ENCODE assay signal across 31 cellular contexts in the genomic region with DNA sequence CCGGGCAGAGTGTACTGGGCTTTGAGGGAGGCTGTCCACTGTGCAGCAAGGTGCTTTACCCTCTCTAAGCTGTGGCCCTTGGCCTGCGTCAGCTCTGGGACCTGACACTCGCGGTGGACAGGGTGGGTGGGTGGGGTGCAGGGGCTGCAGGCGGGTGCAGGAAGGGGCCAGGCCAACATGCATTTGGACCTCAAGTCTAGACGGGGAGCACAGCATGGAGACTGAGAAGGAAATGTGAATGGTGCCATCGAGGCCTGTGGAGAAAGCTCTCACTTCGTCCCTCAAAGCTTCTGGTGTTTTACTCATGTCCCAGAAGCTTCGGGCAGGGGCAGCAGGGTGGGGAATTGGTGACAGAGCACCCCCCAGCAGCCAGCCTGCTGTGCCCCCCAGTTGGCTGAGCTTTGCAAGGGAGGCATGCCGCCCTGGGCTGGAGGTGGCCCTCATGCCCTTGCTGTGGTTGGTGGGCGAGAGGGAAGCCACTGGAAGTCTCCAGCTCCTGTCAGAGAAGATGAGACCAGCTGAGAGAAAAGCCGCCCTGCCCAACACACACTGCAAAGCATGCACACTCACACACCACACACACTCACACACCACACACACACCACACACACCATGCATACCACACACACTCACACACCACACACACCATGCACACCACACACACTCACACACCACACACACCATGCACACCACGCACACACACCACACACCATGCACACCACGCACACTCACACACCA. TPM values are rescaled to one million over a fixed set of nuclear protein-coding genes. Genes with fewer than 3 reads are reported as not detected.
"Had no signal": no experiment of that assay in that cellular context is flagged by ENCODE, and none has a peak within 500 bp of the region (broad histone marks: within the 10 kb centered on the region; RNA-seq: fewer than 3 reads in every experiment).

No MANE protein-coding gene starts in this region.

- H3K27me3 Mint-ChIP-seq: activated B cell treated with CpG ODN at 0.5 μM for 24 hours; activated T-helper 17 cell treated with anti-CD3 and anti-CD28 coated beads, Interleukin-2, amount 50 U/mL, for 72 hours; naive thymus-derived CD8-positive, alpha-beta T cell had no signal

- H3K4me2 ChIP-seq: smooth muscle cell had no signal

- H3K36me3 Mint-ChIP-seq: activated naive CD4-positive, alpha-beta T cell treated with anti-CD3 and anti-CD28 coated beads, Interleukin-2, amount 50 U/mL, for 72 hours; immature natural killer cell; memory B cell; naive thymus-derived CD8-positive, alpha-beta T cell; stimulated activated naive B cell treated with anti-CD40 and anti-IgM and Interleukin-4, amounts not matched to agents 10 μg/mL and 1 μg/mL and 100 μg/mL, for 72 hours had no signal

- ATAC-seq: activated naive CD4-positive, alpha-beta T cell treated with anti-CD3 and anti-CD28 coated beads, Interleukin-2, amount 50 U/mL, for 72 hours; activated T-cell treated with anti-CD3 and anti-CD28 coated beads, Interleukin-2, amount 50 U/mL, for 4 hours; activated T-helper 17 cell treated with anti-CD3 and anti-CD28 coated beads, Interleukin-2, amount 50 U/mL, for 72 hours; foreskin keratinocyte; heart left ventricle; naive thymus-derived CD8-positive, alpha-beta T cell; psoas muscle; stimulated activated naive B cell treated with anti-CD40 and anti-IgM and Interleukin-4, amounts not matched to agents 10 μg/mL and 1 μg/mL and 100 μg/mL, for 72 hours had no signal

- H3K4me3 Mint-ChIP-seq: activated B cell treated with CpG ODN at 0.5 μM for 24 hours; activated T-cell treated with anti-CD3 and anti-CD28 coated beads, Interleukin-2, amount 50 U/mL, for 4 hours; activated T-helper 17 cell treated with anti-CD3 and anti-CD28 coated beads, Interleukin-2, amount 50 U/mL, for 72 hours; dendritic cell treated with granulocyte-macrophage colony-stimulating factor and Interleukin-4, amounts not matched to agents 40 ng/mL and 50 ng/mL, for 4 days; immature natural killer cell; memory B cell; naive thymus-derived CD8-positive, alpha-beta T cell; neural crest cell; stimulated activated naive B cell treated with anti-CD40 and anti-IgM and Interleukin-4, amounts not matched to agents 10 μg/mL and 1 μg/mL and 100 μg/mL, for 72 hours; T-helper 2 cell treated with Interferon-gamma antibody and Interleukin-4, amounts not matched to agents 5 μg/mL and 100 μg/mL, for 36 hours had no signal

- H3K27ac ChIP-seq: adrenal gland, body of pancreas, esophagus muscularis mucosa, foreskin keratinocyte, heart left ventricle, parathyroid adenoma, psoas muscle, stomach, thyroid gland, upper lobe of left lung had no signal

- H3K27me3 ChIP-seq: adrenal gland, body of pancreas, esophagus muscularis mucosa, foreskin keratinocyte, thyroid gland, upper lobe of left lung had no signal

- H3K36me3 ChIP-seq: adrenal gland, esophagus muscularis mucosa, heart left ventricle, stomach, thyroid gland, upper lobe of left lung had no signal

- H3K79me2 ChIP-seq: parathyroid adenoma had no signal

- H3K9me3 Mint-ChIP-seq: activated B cell treated with CpG ODN at 0.5 μM for 24 hours; activated naive CD4-positive, alpha-beta T cell treated with anti-CD3 and anti-CD28 coated beads, Interleukin-2, amount 50 U/mL, for 72 hours; activated T-cell treated with anti-CD3 and anti-CD28 coated beads, Interleukin-2, amount 50 U/mL, for 4 hours; activated T-helper 17 cell treated with anti-CD3 and anti-CD28 coated beads, Interleukin-2, amount 50 U/mL, for 72 hours; dendritic cell treated with granulocyte-macrophage colony-stimulating factor and Interleukin-4, amounts not matched to agents 40 ng/mL and 50 ng/mL, for 4 days; immature natural killer cell; memory B cell; naive thymus-derived CD8-positive, alpha-beta T cell; neural crest cell; stimulated activated naive B cell treated with anti-CD40 and anti-IgM and Interleukin-4, amounts not matched to agents 10 μg/mL and 1 μg/mL and 100 μg/mL, for 72 hours; T-helper 2 cell treated with Interferon-gamma antibody and Interleukin-4, amounts not matched to agents 5 μg/mL and 100 μg/mL, for 36 hours had no signal

- H2AFZ ChIP-seq: parathyroid adenoma had no signal

- H3K4me3 ChIP-seq: adrenal gland, body of pancreas, esophagus muscularis mucosa, heart left ventricle, psoas muscle, smooth muscle cell, stomach, thyroid gland, upper lobe of left lung had no signal

- H3K9ac ChIP-seq: parathyroid adenoma had no signal

- H3K9me3 ChIP-seq: adrenal gland, body of pancreas, esophagus muscularis mucosa, heart left ventricle, psoas muscle, stomach, thyroid gland, upper lobe of left lung had no signal

- H3K4me1 Mint-ChIP-seq: activated B cell treated with CpG ODN at 0.5 μM for 24 hours; immature natural killer cell; memory B cell; naive thymus-derived CD8-positive, alpha-beta T cell; neural crest cell; stimulated activated naive B cell treated with anti-CD40 and anti-IgM and Interleukin-4, amounts not matched to agents 10 μg/mL and 1 μg/mL and 100 μg/mL, for 72 hours had no signal

- H3K27ac Mint-ChIP-seq: activated B cell treated with CpG ODN at 0.5 μM for 24 hours; activated naive CD4-positive, alpha-beta T cell treated with anti-CD3 and anti-CD28 coated beads, Interleukin-2, amount 50 U/mL, for 72 hours; activated T-helper 17 cell treated with anti-CD3 and anti-CD28 coated beads, Interleukin-2, amount 50 U/mL, for 72 hours; dendritic cell treated with granulocyte-macrophage colony-stimulating factor and Interleukin-4, amounts not matched to agents 40 ng/mL and 50 ng/mL, for 4 days; immature natural killer cell; memory B cell; naive thymus-derived CD8-positive, alpha-beta T cell; stimulated activated naive B cell treated with anti-CD40 and anti-IgM and Interleukin-4, amounts not matched to agents 10 μg/mL and 1 μg/mL and 100 μg/mL, for 72 hours; T-helper 2 cell treated with Interferon-gamma antibody and Interleukin-4, amounts not matched to agents 5 μg/mL and 100 μg/mL, for 36 hours had no signal

- H3K4me1 ChIP-seq: adrenal gland, body of pancreas, esophagus muscularis mucosa, foreskin keratinocyte, heart left ventricle, parathyroid adenoma, psoas muscle, stomach, thyroid gland, upper lobe of left lung had no signal

- DNase-seq: activated B cell treated with CpG ODN at 0.5 μM for 24 hours; activated CD4-positive, alpha-beta T cell treated with anti-CD3 and anti-CD28 coated beads, Interleukin-2, amount 50 U/mL, for 1 hour; activated gamma-delta T cell treated with Interleukin-2 at 50 U/mL for 16 hours; activated T-cell treated with anti-CD3 and anti-CD28 coated beads, Interleukin-2, amount 50 U/mL, for 4 hours; aorta; foreskin keratinocyte; heart left ventricle; hypothalamus; immature natural killer cell; naive thymus-derived CD8-positive, alpha-beta T cell; nucleus accumbens; psoas muscle; stimulated activated CD4-positive, alpha-beta T cell treated with anti-CD3 and anti-CD28 coated beads, Interleukin-15, amount 100 ng/mL, for 24 hours; stimulated activated CD4-positive, alpha-beta T cell treated with anti-CD3 and anti-CD28 coated beads, Interleukin-2, amount 100 ng/mL, for 24 hours; stimulated activated naive B cell treated with anti-CD40 and anti-IgM and Interleukin-4, amounts not matched to agents 10 μg/mL and 1 μg/mL and 100 μg/mL, for 72 hours; stomach; T-helper 1 cell; thyroid gland had no signal

RNA-seq across cellular contexts. Expression of gene PNMA6E, which starts 12.3 kb away (rescaled TPM):
- total RNA-seq: activated B cell treated with CpG ODN at 0.5 μM for 24 hours; activated naive CD4-positive, alpha-beta T cell treated with anti-CD3 and anti-CD28 coated beads, Interleukin-2, amount 50 U/mL, for 72 hours; activated T-cell treated with anti-CD3 and anti-CD28 coated beads, Interleukin-2, amount 50 U/mL, for 4 hours; activated T-helper 17 cell treated with anti-CD3 and anti-CD28 coated beads, Interleukin-2, amount 50 U/mL, for 72 hours; aorta; body of pancreas; esophagus muscularis mucosa; foreskin keratinocyte; heart left ventricle; kidney epithelial cell; naive thymus-derived CD8-positive, alpha-beta T cell; neural crest cell; psoas muscle; smooth muscle cell; stomach; thyroid gland had no signal
- polyA plus RNA-seq: aorta; foreskin keratinocyte; heart left ventricle; immature natural killer cell; naive thymus-derived CD8-positive, alpha-beta T cell; psoas muscle; smooth muscle cell; stomach had no signal
